20 cellular contexts compared by ENCODE assay signal in genomic region chr11:124892131-124892530, GRCh38. TPM values are rescaled to one million over a fixed set of nuclear protein-coding genes. Genes with fewer than 3 reads are reported as not detected.
"Had no signal": no experiment of that assay in that cellular context is flagged by ENCODE, and none has a peak within 500 bp of the region (broad histone marks: within the 10 kb centered on the region; RNA-seq: fewer than 3 reads in every experiment).

No MANE protein-coding gene starts in this region.

- H3K27me3 Mint-ChIP-seq: activated CD4-positive, alpha-beta T cell treated with anti-CD3 and anti-CD28 coated beads for 36 hours had no signal

- H3K4me1 Mint-ChIP-seq: activated CD4-positive, alpha-beta T cell treated with anti-CD3 and anti-CD28 coated beads for 36 hours; activated T-helper 17 cell treated with anti-CD3 and anti-CD28 coated beads, Interleukin-2, amount 50 U/mL, for 72 hours; central memory CD8-positive, alpha-beta T cell; endodermal cell had no signal

- H3K4me3 Mint-ChIP-seq: activated CD4-positive, alpha-beta T cell treated with anti-CD3 and anti-CD28 coated beads for 36 hours; activated CD8-positive, alpha-beta T cell treated with anti-CD3 and anti-CD28 coated beads, Interleukin-2, amount 10 ng/mL, durations not matched to agents 7 days and 5 days; activated T-helper 17 cell treated with anti-CD3 and anti-CD28 coated beads, Interleukin-2, amount 50 U/mL, for 72 hours; central memory CD8-positive, alpha-beta T cell; endodermal cell had no signal

- H3K36me3 ChIP-seq: sigmoid colon, SJSA1, uterus had no signal

- H3K27me3 ChIP-seq: body of pancreas, SJSA1, testis, uterus had no signal

- H3K9me3 ChIP-seq: body of pancreas, psoas muscle, sigmoid colon, SJSA1, testis, uterus had no signal

- H3K4me3 ChIP-seq: body of pancreas, psoas muscle, sigmoid colon, SJSA1, testis, uterus had no signal

- H3K27ac ChIP-seq: psoas muscle, SJSA1 had no signal

- ATAC-seq: activated CD4-positive, alpha-beta T cell treated with anti-CD3 and anti-CD28 coated beads for 36 hours; activated CD8-positive, alpha-beta T cell treated with anti-CD3 and anti-CD28 coated beads, Interleukin-2, amount 10 ng/mL, durations not matched to agents 7 days and 5 days; activated T-helper 17 cell treated with anti-CD3 and anti-CD28 coated beads, Interleukin-2, amount 50 U/mL, for 72 hours; body of pancreas; esophagus mucosa; naive thymus-derived CD8-positive, alpha-beta T cell; stimulated activated naive CD8-positive, alpha-beta T cell treated with anti-CD3 and anti-CD28 coated beads, Interleukin-15, Interleukin-2, amounts not matched to agents 100 U/mL and 50 U/mL, for 24 hours had no signal

- H3K9me3 Mint-ChIP-seq: activated T-helper 17 cell treated with anti-CD3 and anti-CD28 coated beads, Interleukin-2, amount 50 U/mL, for 72 hours; central memory CD8-positive, alpha-beta T cell; endodermal cell; naive thymus-derived CD8-positive, alpha-beta T cell had no signal

- DNase-seq: activated CD4-positive, alpha-beta T cell treated with anti-CD3 and anti-CD28 coated beads for 36 hours; activated CD8-positive, alpha-beta T cell treated with anti-CD3 and anti-CD28 coated beads, Interleukin-2, amount 10 ng/mL, durations not matched to agents 7 days and 5 days; activated naive CD4-positive, alpha-beta T cell treated with anti-CD3 and anti-CD28 coated beads, Interleukin-2, amount 50 U/mL, for 16 hours; body of pancreas; occipital lobe; stimulated activated CD4-positive, alpha-beta T cell treated with anti-CD3 and anti-CD28 coated beads, Interleukin-2, amount 100 ng/mL, for 48 hours; stimulated activated naive CD8-positive, alpha-beta T cell treated with anti-CD3 and anti-CD28 coated beads, Interleukin-15, Interleukin-2, amounts not matched to agents 100 U/mL and 50 U/mL, for 24 hours; T1000; testis; uterus had no signal

- H3K36me3 Mint-ChIP-seq: naive thymus-derived CD8-positive, alpha-beta T cell had no signal

- H3K4me1 ChIP-seq: body of pancreas, uterus had no signal

- H3K27ac Mint-ChIP-seq: activated CD4-positive, alpha-beta T cell treated with anti-CD3 and anti-CD28 coated beads for 36 hours; activated CD8-positive, alpha-beta T cell treated with anti-CD3 and anti-CD28 coated beads, Interleukin-2, amount 10 ng/mL, durations not matched to agents 7 days and 5 days; activated T-helper 17 cell treated with anti-CD3 and anti-CD28 coated beads, Interleukin-2, amount 50 U/mL, for 72 hours; endodermal cell had no signal

RNA-seq across cellular contexts. Expression of gene ROBO4, which starts 5.5 kb away (rescaled TPM):
- total RNA-seq: activated CD4-positive, alpha-beta T cell treated with anti-CD3 and anti-CD28 coated beads for 36 hours; activated T-helper 17 cell treated with anti-CD3 and anti-CD28 coated beads, Interleukin-2, amount 50 U/mL, for 72 hours; naive thymus-derived CD8-positive, alpha-beta T cell had no signal

RNA-seq across cellular contexts. Expression of gene HEPN1, which starts 26.9 kb away (rescaled TPM):
- total RNA-seq: activated CD4-positive, alpha-beta T cell treated with anti-CD3 and anti-CD28 coated beads for 36 hours; activated CD8-positive, alpha-beta T cell treated with anti-CD3 and anti-CD28 coated beads, Interleukin-2, amount 10 ng/mL, durations not matched to agents 7 days and 5 days; activated T-helper 17 cell treated with anti-CD3 and anti-CD28 coated beads, Interleukin-2, amount 50 U/mL, for 72 hours; body of pancreas; endodermal cell; esophagus mucosa; kidney; mononuclear cell; naive thymus-derived CD8-positive, alpha-beta T cell; occipital lobe; psoas muscle; sigmoid colon; SJSA1; testis; uterus had no signal
- polyA plus RNA-seq: naive thymus-derived CD8-positive, alpha-beta T cell had no signal

RNA-seq across cellular contexts. Expression of gene HEPACAM, which starts 43.7 kb away (rescaled TPM):
- total RNA-seq: activated CD4-positive, alpha-beta T cell treated with anti-CD3 and anti-CD28 coated beads for 36 hours; activated CD8-positive, alpha-beta T cell treated with anti-CD3 and anti-CD28 coated beads, Interleukin-2, amount 10 ng/mL, durations not matched to agents 7 days and 5 days; activated T-helper 17 cell treated with anti-CD3 and anti-CD28 coated beads, Interleukin-2, amount 50 U/mL, for 72 hours; endodermal cell; esophagus mucosa; kidney; naive thymus-derived CD8-positive, alpha-beta T cell; SJSA1; uterus had no signal
- polyA plus RNA-seq: naive thymus-derived CD8-positive, alpha-beta T cell had no signal
